8 cellular contexts compared by ENCODE assay signal in genomic region chr1:161192476-161193465, GRCh38. TPM values are rescaled to one million over a fixed set of nuclear protein-coding genes. Genes with fewer than 3 reads are reported as not detected.
DNase-seq lines count a peak whose midpoint lies in the region; ATAC-seq and TF ChIP-seq lines count a peak whose summit lies in the region.

No MANE protein-coding gene starts in this region.

- no peaks in the 10 kb centered on the region for H3K36me3 ChIP-seq in CD8-positive, alpha-beta memory T cell (ENCODE audit: insufficient read depth, low read length)
- H3K36me3 ChIP-seq in SJCRH30 (peaks cover 41% of the 10 kb centered on the region), gastroesophageal sphincter (peaks cover 0 to 19% of the 10 kb centered on the region in 2 donors), trophoblast cell (ENCODE audit: control insufficient read depth in 1 of 2, insufficient read depth in 2 of 2, low read length in 2 of 2) (no peaks in the 10 kb centered on the region)

- no peak overlapping the region for H2BK5ac ChIP-seq in trophoblast cell (ENCODE audit: low read depth, low read length, poor library complexity)

- TF ChIP-seq POLR2A in gastroesophageal sphincter (IDR thresholded peaks at IDR 0.05) = peak in 1 of 2 donors; percentile 10

- H3K14ac ChIP-seq in trophoblast cell (ENCODE audit: low read length) = no peak overlapping the region

- H2BK120ac ChIP-seq in trophoblast cell (ENCODE audit: insufficient read depth, low read length, poor library complexity) = no peak overlapping the region

- no peaks in the 10 kb centered on the region for H3K79me1 ChIP-seq in trophoblast cell (ENCODE audit: low read length)

- no peak overlapping the region for H3K9ac ChIP-seq in trophoblast cell (ENCODE audit: low read length)

- no peaks in the 10 kb centered on the region for H3K27me3 ChIP-seq in CD8-positive, alpha-beta memory T cell (ENCODE audit: insufficient read depth, low read length, poor library complexity, severe bottlenecking)
- H3K27me3 ChIP-seq in SJCRH30 (no peaks in the 10 kb centered on the region), gastroesophageal sphincter (peaks cover 4% of the 10 kb centered on the region), trophoblast cell (ENCODE audit: insufficient read depth, low read length) (no peaks in the 10 kb centered on the region)

- H3K4me3 ChIP-seq in CD8-positive, alpha-beta memory T cell (ENCODE audit: low read length) = no peak overlapping the region
- H3K4me3 ChIP-seq in SJCRH30 = no peak overlapping the region
- H3K4me3 ChIP-seq in gastroesophageal sphincter = no peak overlapping the region
- H3K4me3 ChIP-seq in trophoblast cell (ENCODE audit: low read depth, low read length) = no peak overlapping the region

- TF ChIP-seq EP300 in gastroesophageal sphincter (IDR thresholded peaks at IDR 0.05) = no peak

- POLR2A ChIA-PET in CD8-positive, alpha-beta memory T cell (lab: Charles Lee) = interaction anchor here (2.0 to 2.3 kb wide), 2 partner anchors 9 to 10 kb away, joined by 7 to 11 read pairs; partner anchors contain the start of gene NDUFS2

- no peaks in the 10 kb centered on the region for H3K79me2 ChIP-seq in trophoblast cell (ENCODE audit: control insufficient read depth, insufficient read depth, low read length, poor library complexity)

- H4K12ac ChIP-seq in trophoblast cell (ENCODE audit: low read depth, low read length) = no peak overlapping the region

- H3K4me2 ChIP-seq in trophoblast cell (ENCODE audit: low read length) = no peak overlapping the region

- H3K36me3 Mint-ChIP-seq in CD8-positive, alpha-beta memory T cell = peaks cover 0 to 2% (median 0%) of the 10 kb centered on the region in 3 donors

- H2BK12ac ChIP-seq in trophoblast cell (ENCODE audit: low read length) = no peak overlapping the region

- H3K9me3 ChIP-seq in CD8-positive, alpha-beta memory T cell (ENCODE audit: low read length) = no peaks in the 10 kb centered on the region
- H3K9me3 ChIP-seq in SJCRH30 (replicated peaks) (no peaks in the 10 kb centered on the region), gastroesophageal sphincter (no peaks in the 10 kb centered on the region), trophoblast cell (ENCODE audit: insufficient read depth, low read depth, low read length) (no peaks in the 10 kb centered on the region)

- 16 to 36% methylated on average over 5 to 6 of the region's 15 CpGs for WGBS in gastroesophageal sphincter (ENCODE audit: low coverage in 1 of 2), 2 donors
- no CpG with 5 or more reads among the region's 15 CpGs for WGBS in trophoblast cell (ENCODE audit: extremely low coverage, insufficient coverage, insufficient read length)

- H3K9me3 Mint-ChIP-seq in CD8-positive, alpha-beta memory T cell = no peaks in the 10 kb centered on the region

- ATAC-seq in GM21529 (IDR thresholded peaks at IDR 0.05; ENCODE audit: unreplicated experiment) = peak; percentile 63
- ATAC-seq in gastroesophageal sphincter = peak; percentile 69

- H3K4me3 Mint-ChIP-seq in CD8-positive, alpha-beta memory T cell = peak overlapping the region in 5 of 7 donors; percentile 13 to 86 (median 61)

- no peak overlapping the region for H3K18ac ChIP-seq in trophoblast cell (ENCODE audit: low read length)

- no peak overlapping the region for H2AFZ ChIP-seq in trophoblast cell (ENCODE audit: insufficient read depth, low read length, poor library complexity)

- peaks cover 48% of the 10 kb centered on the region for H3K4me1 ChIP-seq in CD8-positive, alpha-beta memory T cell (ENCODE audit: insufficient read depth, low read length)
- H3K4me1 ChIP-seq in SJCRH30 (peaks cover 5% of the 10 kb centered on the region; the same call in 1 of the 2 replicates), gastroesophageal sphincter (peaks cover 0 to 59% (median 14%) of the 10 kb centered on the region in 3 donors), trophoblast cell (ENCODE audit: control insufficient read depth in 1 of 2, insufficient read depth in 2 of 2, low read length in 2 of 2) (peaks cover 4% of the 10 kb centered on the region in 2 experiments)

- H3K4ac ChIP-seq in trophoblast cell (ENCODE audit: low read depth, low read length) = no peak overlapping the region

- H4K91ac ChIP-seq in trophoblast cell (ENCODE audit: low read depth, low read length) = no peak overlapping the region

- peak; percentile 43 to 76 (median 63) for DNase-seq in CD8-positive, alpha-beta memory T cell
- DNase-seq in MV-4-11 (lab: John Stamatoyannopoulos, UW) = peak; percentile 77
- DNase-seq in SJCRH30 = peak; percentile 52 to 80
- peak; percentile 52 for DNase-seq in activated gamma-delta T cell treated with anti-CD3 and anti-CD28 coated beads, Interleukin-2, amount 50 U/mL, for 16 hours (ENCODE audit: low read depth)
- peak; percentile 40 to 88 for DNase-seq in trophoblast cell
- no peak for DNase-seq in mesenteric fat pad (ENCODE audit: low spot score)

- H2AK5ac ChIP-seq in trophoblast cell (ENCODE audit: low read length) = no peak overlapping the region

- peak overlapping the region; percentile 26 for H4K8ac ChIP-seq in trophoblast cell (ENCODE audit: low read depth, low read length)

- H3K4me1 Mint-ChIP-seq in CD8-positive, alpha-beta memory T cell = peaks cover 40 to 61% (median 45%) of the 10 kb centered on the region in 3 donors

- no peak overlapping the region for H3K27ac ChIP-seq in CD8-positive, alpha-beta memory T cell (ENCODE audit: low read depth, low read length)
- H3K27ac ChIP-seq in SJCRH30 (no peak overlapping the region), gastroesophageal sphincter (peak overlapping the region in 2 of 4 donors; percentile 1 to 32), trophoblast cell (ENCODE audit: low read depth, low read length) (no peak overlapping the region)

- no peak overlapping the region for H3K23ac ChIP-seq in trophoblast cell (ENCODE audit: low read length)

- peak in 3 of 4 experiments; percentile 73 to 86 (median 79) for TF ChIP-seq CTCF in gastroesophageal sphincter (IDR thresholded peaks at IDR 0.05)

- H3K27me3 Mint-ChIP-seq in CD8-positive, alpha-beta memory T cell = peaks cover 0 to 3% of the 10 kb centered on the region in 2 donors

- CTCF ChIA-PET in CD8-positive, alpha-beta memory T cell (lab: Charles Lee) = interaction anchor here (0.6 to 5.0 kb wide), 17 partner anchors 10 to 182 kb away, joined by 3 to 71 read pairs (median 7); partner anchors contain the start of genes APOA2, B4GALT3, DEDD and FCER1G

- H3K27ac Mint-ChIP-seq in CD8-positive, alpha-beta memory T cell = peak overlapping the region; percentile 67 to 99 (median 90)

RNA-seq across cellular contexts. Expression of gene ADAMTS4, which starts 6.1 kb away (rescaled TPM):
- under 1 TPM; 0.37 to 0.58 TPM for total RNA-seq in CD8-positive, alpha-beta memory T cell
- 0.17 TPM for polyA plus RNA-seq in CD8-positive, alpha-beta memory T cell
- 9.6 and 11.0 TPM in 2 replicates for total RNA-seq in SJCRH30 (2014; rRNA removed; shearing (Covaris generic))
- total RNA-seq in gastroesophageal sphincter (10 to 100 TPM in 1 of 4 donors, 1 to 10 TPM in 3; 3.7 to 60.6 (median 6.7) TPM), mesenteric fat pad (438 TPM)
- 0.53 and 0.60 TPM in 2 replicates for polyA plus RNA-seq in trophoblast cell (2013)

RNA-seq across cellular contexts. Expression of gene NDUFS2, which starts 9.4 kb away (rescaled TPM):
- 10 to 100 TPM; 93.5 to 97.1 TPM for total RNA-seq in CD8-positive, alpha-beta memory T cell
- polyA plus RNA-seq in CD8-positive, alpha-beta memory T cell = 82.1 TPM
- total RNA-seq in SJCRH30 (2014; rRNA removed; shearing (Covaris generic)) = 60.3 and 60.5 TPM in 2 replicates
- total RNA-seq in gastroesophageal sphincter (100 to 1,000 TPM in 2 of 4 donors, 10 to 100 TPM in 2; 93.4 to 121 (median 100) TPM), mesenteric fat pad (96.1 TPM)
- polyA plus RNA-seq in trophoblast cell (2013) = 39.1 and 40.2 TPM in 2 replicates

RNA-seq across cellular contexts. Expression of gene B4GALT3, which starts 15.5 kb away (rescaled TPM):
- 10 to 100 TPM; 59.4 to 60.9 TPM for total RNA-seq in CD8-positive, alpha-beta memory T cell
- polyA plus RNA-seq in CD8-positive, alpha-beta memory T cell = 58.9 TPM
- total RNA-seq in SJCRH30 (2014; rRNA removed; shearing (Covaris generic)) = 31.4 and 36.3 TPM in 2 replicates
- total RNA-seq in gastroesophageal sphincter = 10 to 100 TPM; 14.8 to 26.4 (median 19.5) TPM
- 88.8 and 92.4 TPM in 2 replicates for polyA plus RNA-seq in trophoblast cell (2013)
- total RNA-seq in mesenteric fat pad = 32.1 TPM

RNA-seq across cellular contexts. Expression of gene FCER1G, which starts 22.3 kb away (rescaled TPM):
- total RNA-seq in CD8-positive, alpha-beta memory T cell = 1 to 10 TPM; 4.1 to 5.1 TPM
- 19.0 TPM for polyA plus RNA-seq in CD8-positive, alpha-beta memory T cell
- total RNA-seq in SJCRH30 (2014; rRNA removed; shearing (Covaris generic)) = 0.28 and 0.30 TPM in 2 replicates
- 10 to 100 TPM in 3 of 4 donors, 1 to 10 TPM in 1; 6.4 to 74.6 (median 52.0) TPM for total RNA-seq in gastroesophageal sphincter
- 1.1 and 1.6 TPM in 2 replicates for polyA plus RNA-seq in trophoblast cell (2013)
- 176 TPM for total RNA-seq in mesenteric fat pad

RNA-seq across cellular contexts. Expression of gene PPOX, which starts 26.5 kb away (rescaled TPM):
- 10 to 100 TPM; 24.4 to 31.3 TPM for total RNA-seq in CD8-positive, alpha-beta memory T cell
- polyA plus RNA-seq in CD8-positive, alpha-beta memory T cell = 17.6 TPM
- total RNA-seq in SJCRH30 (2014; rRNA removed; shearing (Covaris generic)) = 11.1 and 13.5 TPM in 2 replicates
- total RNA-seq in gastroesophageal sphincter (10 to 100 TPM; 10.5 to 27.4 (median 17.6) TPM), mesenteric fat pad (19.4 TPM)
- polyA plus RNA-seq in trophoblast cell (2013) = 8.7 and 10.4 TPM in 2 replicates
